8 cellular contexts compared by ENCODE assay signal in genomic region chr2:28870146-28870891, GRCh38. TPM values are rescaled to one million over a fixed set of nuclear protein-coding genes. Genes with fewer than 3 reads are reported as not detected.
DNase-seq lines count a peak whose midpoint lies in the region; ATAC-seq lines count a peak whose summit lies in the region.

TRMT61B (minus strand) TSS chr2:28870309; CDS start chr2:28870277, 32 bp downstream.

- H3K4me1 ChIP-seq in CD4-positive, CD25-positive, alpha-beta regulatory T cell (ENCODE audit: control insufficient read depth, insufficient read depth, low read length, poor library complexity, severe bottlenecking): peaks cover 37% of the 10 kb centered on the region

- peaks cover under 1% of the 10 kb centered on the region for H3K36me3 Mint-ChIP-seq in CD4-positive, CD25-positive, alpha-beta regulatory T cell

- peak within 1 kb of the TSS; percentile 99 to 100 (median 100) for H3K27ac Mint-ChIP-seq in CD4-positive, CD25-positive, alpha-beta regulatory T cell

- H3K4me3 Mint-ChIP-seq in CD4-positive, CD25-positive, alpha-beta regulatory T cell: peak within 1 kb of the TSS; percentile 95 to 97 (median 96)

- H3K9me3 ChIP-seq in CD4-positive, CD25-positive, alpha-beta regulatory T cell (ENCODE audit: control insufficient read depth in 2 of 2, low read length in 2 of 2): no peaks in the 10 kb centered on the region

- peaks cover 2% of the 10 kb centered on the region for H3K27me3 ChIP-seq in CD4-positive, CD25-positive, alpha-beta regulatory T cell (ENCODE audit: control insufficient read depth, insufficient read depth, low read length)

- H3K4me1 Mint-ChIP-seq in CD4-positive, CD25-positive, alpha-beta regulatory T cell: peaks cover 14 to 46% (median 25%) of the 10 kb centered on the region in 4 donors

- H3K27ac ChIP-seq in CD4-positive, CD25-positive, alpha-beta regulatory T cell (ENCODE audit: insufficient read depth, low read length, poor library complexity, severe bottlenecking): peak within 1 kb of the TSS; percentile 95

- DNase-seq in CD4-positive, CD25-positive, alpha-beta regulatory T cell: peak; percentile 95 to 97 (median 96)
- peak; percentile 94 for DNase-seq in NCI-H774 (lab: John Stamatoyannopoulos, UW)
- peak; percentile 95 to 96 for DNase-seq in activated CD4-positive, alpha-beta T cell treated with anti-CD3 and anti-CD28 coated beads, Interleukin-2, amount 50 U/mL, for 24 hours (ENCODE audit: low read depth in 1 of 2, low spot score in 1 of 2)
- peak; percentile 92 for DNase-seq in dedifferentiated amniotic fluid mesenchymal stem cell (ENCODE audit: extremely low spot score)
- peak; percentile 97 for DNase-seq in left lobe of liver (ENCODE audit: low spot score)
- peak; percentile 97 to 98 for DNase-seq in stimulated activated CD4-positive, alpha-beta T cell treated with anti-CD3 and anti-CD28 coated beads, Interleukin-2, amount 100 ng/mL, for 24 hours

- H3K4me3 ChIP-seq in CD4-positive, CD25-positive, alpha-beta regulatory T cell (ENCODE audit: low read depth, low read length): peak within 1 kb of the TSS; percentile 94

- H3K9me3 Mint-ChIP-seq in CD4-positive, CD25-positive, alpha-beta regulatory T cell: no peaks in the 10 kb centered on the region

- no peaks in the 10 kb centered on the region for H3K36me3 ChIP-seq in CD4-positive, CD25-positive, alpha-beta regulatory T cell (ENCODE audit: control insufficient read depth, insufficient read depth, low read length)

- peaks cover 3% of the 10 kb centered on the region for H3K27me3 Mint-ChIP-seq in CD4-positive, CD25-positive, alpha-beta regulatory T cell

- peak; percentile 91 to 94 for ATAC-seq in CD4-positive, CD25-positive, alpha-beta regulatory T cell (ENCODE audit: low read depth in 2 of 2)
- peak; percentile 94 for ATAC-seq in GM19438 (IDR thresholded peaks at IDR 0.05; ENCODE audit: low read depth, unreplicated experiment)
- peak; percentile 87 for ATAC-seq in HG03571 (IDR thresholded peaks at IDR 0.05; ENCODE audit: unreplicated experiment)
- ATAC-seq in left lobe of liver: peak; percentile 99

RNA-seq across cellular contexts. Expression of gene TRMT61B, which starts in this region (rescaled TPM):
- total RNA-seq in CD4-positive, CD25-positive, alpha-beta regulatory T cell: 18.0 TPM
- 10 to 100 TPM; 19.7 to 23.6 (median 22.4) TPM for polyA plus RNA-seq in CD4-positive, CD25-positive, alpha-beta regulatory T cell
- 7.5 TPM for total RNA-seq in left lobe of liver

Comparison
In these comparisons a context has a peak if more than half of its experiments do, and no peak if none do; other contexts are left out.
1. Peak in every context shown above with its lines: DNase-seq, ATAC-seq, H3K4me3 ChIP-seq and H3K27ac ChIP-seq.